In the genomic region with DNA sequence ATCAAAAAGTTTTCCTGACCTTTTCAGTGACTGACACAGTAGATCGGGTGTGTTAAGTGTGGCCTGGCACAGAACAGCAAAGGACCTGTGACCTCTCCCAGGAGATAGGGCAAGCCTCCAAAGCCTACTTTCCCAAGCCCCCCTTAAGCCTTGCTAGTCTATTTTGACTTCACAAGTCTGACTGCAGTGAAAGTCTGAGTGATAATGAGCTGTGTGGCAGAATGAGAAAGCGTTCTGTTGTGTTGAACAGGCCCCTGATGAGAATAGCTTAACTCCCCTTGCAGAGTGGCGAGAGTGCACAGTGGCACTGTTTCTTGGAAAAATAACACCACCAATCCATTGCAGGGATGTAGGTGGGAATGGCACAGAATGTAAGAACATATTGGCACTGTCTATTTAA, we compare ENCODE assay signal across 1 cellular context.
TF ChIP-seq lines count a peak whose summit lies in the region.

No MANE protein-coding gene starts in this region.

TF ChIP-seq in HepG2, 621 proteins besides CTCF, POLR2A, EP300 and RAD21 (continued from another document):
- TF ChIP-seq, protein P1, sequence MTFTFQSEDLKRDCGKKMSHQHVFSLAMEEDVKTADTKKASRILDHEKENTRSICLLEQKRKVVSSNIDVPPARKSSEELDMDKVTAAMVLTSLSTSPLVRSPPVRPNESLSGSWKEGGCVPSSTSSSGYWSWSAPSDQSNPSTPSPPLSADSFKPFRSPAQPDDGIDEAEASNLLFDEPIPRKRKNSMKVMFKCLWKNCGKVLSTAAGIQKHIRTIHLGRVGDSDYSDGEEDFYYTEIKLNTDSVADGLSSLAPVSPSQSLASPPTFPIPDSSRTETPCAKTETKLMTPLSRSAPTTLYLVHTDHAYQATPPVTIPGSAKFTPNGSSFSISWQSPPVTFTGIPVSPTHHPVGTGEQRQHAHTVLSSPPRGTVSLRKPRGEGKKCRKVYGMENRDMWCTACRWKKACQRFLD (CRISPR knock-in tag; IDR thresholded peaks at IDR 0.05; ENCODE audit: borderline replicate concordance) = no peak
